1 cellular context compared by ENCODE assay signal in genomic region chr18:9722691-9723090, GRCh38.
TF ChIP-seq lines count a peak whose summit lies in the region.

No MANE protein-coding gene starts in this region.

TF ChIP-seq in neural cell, 6 proteins besides CTCF, POLR2A, EP300 and RAD21 (continued from another document):
- TF ChIP-seq REST (IDR thresholded peaks at IDR 0.05; ENCODE audit: borderline replicate concordance) = no peak
